1 cellular context compared by ENCODE assay signal in genomic region chr20:3813758-3814581, GRCh38.
TF ChIP-seq lines count a peak whose summit lies in the region.

No MANE protein-coding gene starts in this region.

TF ChIP-seq in HEK293, 187 proteins besides CTCF, POLR2A, EP300 and RAD21 (continued from another document):
- TF ChIP-seq ZNF704 (tag by site-specific recombination; IDR thresholded peaks at IDR 0.05) (no peak), REST (tag by site-specific recombination; IDR thresholded peaks at IDR 0.05) (peak; percentile 71; the same call in 1 of the 2 replicates), ZNF266 (tag by site-specific recombination; IDR thresholded peaks at IDR 0.05; ENCODE audit: low read depth) (peak; percentile 94), GLIS2 (tag by site-specific recombination; IDR thresholded peaks at IDR 0.05) (no peak), KLF10 (tag by site-specific recombination; IDR thresholded peaks at IDR 0.05) (no peak), ZBTB7A (tag by site-specific recombination; IDR thresholded peaks at IDR 0.05; ENCODE audit: low read depth) (no peak), ZNF302 (tag by site-specific recombination; IDR thresholded peaks at IDR 0.05; ENCODE audit: low read depth) (no peak), ZNF626 (tag by site-specific recombination; IDR thresholded peaks at IDR 0.05) (no peak), ZNF76 (tag by site-specific recombination; IDR thresholded peaks at IDR 0.05; ENCODE audit: borderline replicate concordance, low read depth) (no peak), ZNF335 (tag by site-specific recombination; conservative IDR thresholded peaks at IDR 0.05) (no peak)
